In the genomic region with DNA sequence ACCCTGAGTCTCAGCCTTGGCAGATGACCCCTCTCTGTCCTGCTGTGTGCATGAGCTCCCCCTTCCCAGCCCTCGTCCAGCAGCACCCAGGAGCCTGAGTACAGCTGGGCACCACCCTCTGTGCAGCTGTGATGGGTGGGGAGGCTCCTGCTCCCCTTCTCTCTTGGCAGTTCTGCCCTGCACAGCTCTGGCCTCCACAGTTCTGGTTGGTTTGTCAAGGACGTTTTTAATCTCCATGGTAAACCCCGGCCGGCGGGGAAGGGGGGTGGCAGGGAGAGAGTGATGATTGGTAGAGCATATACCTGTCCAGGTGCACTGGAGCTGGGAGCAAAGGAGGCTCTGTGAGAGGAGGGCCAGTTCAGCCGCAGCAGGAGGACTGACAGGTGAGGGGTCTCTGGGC, we compare ENCODE assay signal across 17 cellular contexts. TPM values are rescaled to one million over a fixed set of nuclear protein-coding genes. Genes with fewer than 3 reads are reported as not detected.
A peak's percentile ranks its signal among the peaks of the same experiment; 100 is the strongest.
DNase-seq lines count a peak whose midpoint lies in the region; ATAC-seq and TF ChIP-seq lines count a peak whose summit lies in the region.
"Had no signal": no experiment of that assay in that cellular context is flagged by ENCODE, and none has a peak within 500 bp of the region (broad histone marks: within the 10 kb centered on the region; RNA-seq: fewer than 3 reads in every experiment).

TSS of gene CLCNKA (plus strand) at position 356 of the 400 bp plus-strand sequence. CDS start 584 bp downstream, outside the sequence.

- H3K4me3 Mint-ChIP-seq in osteocyte (ENCODE audit: unreplicated experiment) = no peak within 1 kb of the TSS
- H3K4me3 Mint-ChIP-seq: activated T-helper 1 cell treated with anti-CD3 and anti-CD28 coated beads, Interleukin-12 subunit alpha, Interleukin-12 subunit beta, Interleukin-2, Interleukin-4 antibody, amounts not matched to agents 30 ng/mL and 10 ng/mL and 1 ng/mL, durations not matched to agents 14 hours and 24 hours and 36 hours; T-cell had no signal

- peaks cover 34% of the 10 kb centered on the region for H3K4me1 Mint-ChIP-seq in osteocyte (ENCODE audit: unreplicated experiment)

- TF ChIP-seq CTCF in right atrium auricular region (IDR thresholded peaks at IDR 0.05) = no peak
- TF ChIP-seq CTCF in gastrocnemius medialis (IDR thresholded peaks at IDR 0.05 in 4 of 5, conservative IDR thresholded peaks at IDR 0.05 in 1 of 5) = no peak
- TF ChIP-seq CTCF in osteocyte (IDR thresholded peaks at IDR 0.05) = no peak

- H3K27me3 Mint-ChIP-seq in osteocyte (ENCODE audit: unreplicated experiment) = no peaks in the 10 kb centered on the region

- H3K4me1 ChIP-seq in right atrium auricular region (peaks cover 0 to 46% of the 10 kb centered on the region in 2 donors), gastrocnemius medialis (peaks cover 23 to 28% of the 10 kb centered on the region in 2 donors)

- no peak within 1 kb of the TSS for H3K27ac Mint-ChIP-seq in osteocyte (ENCODE audit: unreplicated experiment)
- H3K27ac Mint-ChIP-seq: activated T-helper 1 cell treated with anti-CD3 and anti-CD28 coated beads, Interleukin-12 subunit alpha, Interleukin-12 subunit beta, Interleukin-2, Interleukin-4 antibody, amounts not matched to agents 30 ng/mL and 10 ng/mL and 1 ng/mL, durations not matched to agents 14 hours and 24 hours and 36 hours; T-cell had no signal

- in situ Hi-C loops in gastrocnemius medialis (cut with MboI; ENCODE audit: low sequenced_read_pairs in 4 of 4) = no loop called here

- no peaks in the 10 kb centered on the region for H3K27me3 ChIP-seq in right atrium auricular region
- H3K27me3 ChIP-seq in gastrocnemius medialis = no peaks in the 10 kb centered on the region

- H3K36me3 ChIP-seq in right atrium auricular region (peaks cover 10% of the 10 kb centered on the region), gastrocnemius medialis (no peaks in the 10 kb centered on the region)
- H3K36me3 ChIP-seq: left lung had no signal

- no peak for ATAC-seq in gastrocnemius medialis
- ATAC-seq in HG03354 (IDR thresholded peaks at IDR 0.05; ENCODE audit: poor library complexity, severe bottlenecking, unreplicated experiment) = no peak
- ATAC-seq: left lung, T-cell had no signal

- H3K27ac ChIP-seq in right atrium auricular region (peak within 1 kb of the TSS; percentile 93 to 94), gastrocnemius medialis (peak within 1 kb of the TSS; percentile 97 to 100 (median 98))
- H3K27ac ChIP-seq: 22Rv1, left lung, RWPE1 had no signal

- H3K9me3 ChIP-seq in right atrium auricular region = no peaks in the 10 kb centered on the region
- no peaks in the 10 kb centered on the region for H3K9me3 ChIP-seq in gastrocnemius medialis
- H3K9me3 ChIP-seq: left lung had no signal

- no peaks in the 10 kb centered on the region for H3K36me3 Mint-ChIP-seq in osteocyte (ENCODE audit: unreplicated experiment)
- H3K36me3 Mint-ChIP-seq: T-cell had no signal

- H3K4me3 ChIP-seq in right atrium auricular region = no peak within 1 kb of the TSS
- H3K4me3 ChIP-seq in gastrocnemius medialis = no peak within 1 kb of the TSS
- H3K4me3 ChIP-seq: left lung had no signal

- no peaks in the 10 kb centered on the region for H3K9me3 Mint-ChIP-seq in osteocyte (ENCODE audit: unreplicated experiment)
- H3K9me3 Mint-ChIP-seq: activated T-helper 1 cell treated with anti-CD3 and anti-CD28 coated beads, Interleukin-12 subunit alpha, Interleukin-12 subunit beta, Interleukin-2, Interleukin-4 antibody, amounts not matched to agents 30 ng/mL and 10 ng/mL and 1 ng/mL, durations not matched to agents 14 hours and 24 hours and 36 hours; T-cell had no signal

- DNase-seq in DMS53 (lab: John Stamatoyannopoulos, UW) (peak; percentile 60), DMS53 treated with DMSO at 0.1 percent for 48 hours (lab: John Stamatoyannopoulos, UW; ENCODE audit: unreplicated experiment) (no peak), NCI-H510A treated with DMSO at 0.1 percent for 48 hours (lab: John Stamatoyannopoulos, UW) (peak; percentile 98), right atrium auricular region (ENCODE audit: low spot score) (no peak), gastrocnemius medialis (no peak), NCI-H226 (no peak), osteocyte (ENCODE audit: extremely low spot score, unreplicated experiment) (no peak)
- DNase-seq: activated CD8-positive, alpha-beta memory T cell treated with anti-CD3 and anti-CD28 coated beads for 24 hours; cerebellar nuclear complex; NCI-H2171 treated with DMSO at 0.1 percent for 48 hours; NK-92 treated with Interleukin-12 subunit alpha and Interleukin-12 subunit beta, amount 100 ng/mL, for 24 hours; T-cell had no signal

- no peak for TF ChIP-seq POLR2A in gastrocnemius medialis (IDR thresholded peaks at IDR 0.05)

- intact Hi-C loops in gastrocnemius medialis (cut with DNase I; ENCODE audit: low total_unique reads) = no loop called here

RNA-seq across cellular contexts. Expression of gene CLCNKA, which starts in this region (rescaled TPM):
- total RNA-seq in right atrium auricular region = under 1 TPM in 1 of 2 donors, not detected in 1; 0.20 TPM
- under 1 TPM in 3 of 4 donors, not detected in 1; 0.64 to 0.94 (median 0.80) TPM for total RNA-seq in gastrocnemius medialis
- not detected in 2 replicates for total RNA-seq in osteocyte
- total RNA-seq: activated T-helper 1 cell treated with anti-CD3 and anti-CD28 coated beads, Interleukin-12 subunit alpha, Interleukin-12 subunit beta, Interleukin-2, Interleukin-4 antibody, amounts not matched to agents 30 ng/mL and 10 ng/mL and 1 ng/mL, durations not matched to agents 14 hours and 24 hours and 36 hours; T-cell had no signal

Comparison
In these comparisons a context has a peak if more than half of its experiments do, and no peak if none do; other contexts are left out.
1. DNase-seq: peak in DMS53 (single experiment) and NCI-H510A treated with DMSO at 0.1 percent for 48 hours (single experiment); none in DMS53 treated with DMSO at 0.1 percent for 48 hours (single experiment), right atrium auricular region (single experiment), gastrocnemius medialis (0 of 2), NCI-H226 (single experiment) and osteocyte (single experiment).